In the genomic region with DNA sequence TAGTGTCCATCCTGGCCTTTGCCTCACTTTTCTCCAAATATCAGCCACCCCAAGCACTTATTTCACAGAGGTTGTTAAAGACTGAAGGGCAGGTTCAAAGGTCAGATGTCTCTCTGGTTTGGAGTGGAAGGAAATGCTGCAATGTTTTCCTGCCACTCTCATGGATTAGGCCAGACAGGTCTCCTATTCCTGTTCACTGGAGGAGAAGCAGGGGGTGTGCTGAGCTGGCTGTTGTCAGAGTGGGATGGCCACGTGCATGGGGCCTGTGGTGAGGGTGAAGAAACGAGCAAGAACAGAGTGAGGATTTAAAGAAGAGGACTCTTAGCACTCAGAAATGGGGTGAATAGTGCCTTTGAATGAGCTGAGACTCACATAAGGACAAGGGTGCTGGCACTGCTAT, we compare ENCODE assay signal across 1 cellular context.
A peak's percentile ranks its signal among the peaks of the same experiment; 100 is the strongest.
TF ChIP-seq lines count a peak whose summit lies in the region.

No MANE protein-coding gene starts in this region.

TF ChIP-seq in HepG2, 621 proteins besides CTCF, POLR2A, EP300 and RAD21 (continued from another document and continues in another):
- TF ChIP-seq, protein P1, sequence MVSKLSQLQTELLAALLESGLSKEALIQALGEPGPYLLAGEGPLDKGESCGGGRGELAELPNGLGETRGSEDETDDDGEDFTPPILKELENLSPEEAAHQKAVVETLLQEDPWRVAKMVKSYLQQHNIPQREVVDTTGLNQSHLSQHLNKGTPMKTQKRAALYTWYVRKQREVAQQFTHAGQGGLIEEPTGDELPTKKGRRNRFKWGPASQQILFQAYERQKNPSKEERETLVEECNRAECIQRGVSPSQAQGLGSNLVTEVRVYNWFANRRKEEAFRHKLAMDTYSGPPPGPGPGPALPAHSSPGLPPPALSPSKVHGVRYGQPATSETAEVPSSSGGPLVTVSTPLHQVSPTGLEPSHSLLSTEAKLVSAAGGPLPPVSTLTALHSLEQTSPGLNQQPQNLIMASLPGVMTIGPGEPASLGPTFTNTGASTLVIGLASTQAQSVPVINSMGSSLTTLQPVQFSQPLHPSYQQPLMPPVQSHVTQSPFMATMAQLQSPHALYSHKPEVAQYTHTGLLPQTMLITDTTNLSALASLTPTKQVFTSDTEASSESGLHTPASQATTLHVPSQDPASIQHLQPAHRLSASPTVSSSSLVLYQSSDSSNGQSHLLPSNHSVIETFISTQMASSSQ (IDR thresholded peaks at IDR 0.05; ENCODE audit: low read depth), result no peak
- TF ChIP-seq, protein P1 (CRISPR knock-in tag; IDR thresholded peaks at IDR 0.05; ENCODE audit: borderline replicate concordance), result 0 out of 2 replicates have a peak, but pooled peaks have one; percentile 8
- TF ChIP-seq SAP130 (CRISPR knock-in tag; IDR thresholded peaks at IDR 0.05; ENCODE audit: low read depth) (peak; percentile 52; the same call in 1 of the 2 replicates), GATAD2A (CRISPR knock-in tag; IDR thresholded peaks at IDR 0.05) (0 out of 2 replicates have a peak, but pooled peaks have one; percentile 33), ELF3 (CRISPR knock-in tag; IDR thresholded peaks at IDR 0.05) (0 out of 2 replicates have a peak, but pooled peaks have one; percentile 15), NR2C2 (CRISPR knock-in tag; IDR thresholded peaks at IDR 0.05; ENCODE audit: borderline replicate concordance) (peak; percentile 85), JUN (CRISPR knock-in tag; IDR thresholded peaks at IDR 0.05) (no peak), ZNF432 (CRISPR knock-in tag; IDR thresholded peaks at IDR 0.05; ENCODE audit: borderline replicate concordance) (no peak), SMAD3 (CRISPR knock-in tag; IDR thresholded peaks at IDR 0.05) (no peak), XRCC5 (optimal IDR thresholded peaks at IDR 0.05; ENCODE audit: low read length) (no peak), HCFC1 (IDR thresholded peaks at IDR 0.05; ENCODE audit: low read depth, low read length) (no peak), GABPA (IDR thresholded peaks at IDR 0.05; ENCODE audit: low read depth, low read length) (no peak), GABPA (CRISPR knock-in tag; IDR thresholded peaks at IDR 0.05; ENCODE audit: low read depth) (peak; percentile 35; the same call in 1 of the 2 replicates), RFX5 (IDR thresholded peaks at IDR 0.05; ENCODE audit: low read depth, low read length) (no peak), DMAP1 (CRISPR knock-in tag; IDR thresholded peaks at IDR 0.05) (no peak), MAZ (IDR thresholded peaks at IDR 0.05; ENCODE audit: borderline replicate concordance, low read depth, low read length) (no peak), MAZ (CRISPR knock-in tag; IDR thresholded peaks at IDR 0.05; ENCODE audit: low read depth) (no peak; the same call in 1 of the 2 replicates), SALL1 (CRISPR knock-in tag; IDR thresholded peaks at IDR 0.05) (peak; percentile 46), NR2F1 (CRISPR knock-in tag; IDR thresholded peaks at IDR 0.05) (peak in 1 of 2 experiments; percentile 33; a peak in 1 of 4 replicates), HES4 (CRISPR knock-in tag; IDR thresholded peaks at IDR 0.05; ENCODE audit: borderline replicate concordance) (0 out of 2 replicates have a peak, but pooled peaks have one; percentile 24), NONO (IDR thresholded peaks at IDR 0.05) (no peak), NONO (CRISPR knock-in tag; conservative IDR thresholded peaks at IDR 0.05) (no peak), HHEX (CRISPR knock-in tag; IDR thresholded peaks at IDR 0.05) (peak; percentile 50; the same call in 1 of the 2 replicates), CBFB (CRISPR knock-in tag; IDR thresholded peaks at IDR 0.05) (no peak), MYC (CRISPR knock-in tag; IDR thresholded peaks at IDR 0.05; ENCODE audit: borderline replicate concordance) (peak; percentile 23; the same call in 1 of the 2 replicates), CCAR2 (optimal IDR thresholded peaks at IDR 0.05; ENCODE audit: low read depth, low read length) (no peak), ZNF20 (CRISPR knock-in tag; IDR thresholded peaks at IDR 0.05) (no peak), NCOR1 (IDR thresholded peaks at IDR 0.05; ENCODE audit: borderline replicate concordance, low read length) (no peak), TBX2 (CRISPR knock-in tag; IDR thresholded peaks at IDR 0.05; ENCODE audit: borderline replicate concordance) (no peak; the same call in 1 of the 2 replicates), NPAS2 (CRISPR knock-in tag; IDR thresholded peaks at IDR 0.05; ENCODE audit: borderline replicate concordance) (no peak), FOXA3 (CRISPR knock-in tag; IDR thresholded peaks at IDR 0.05) (peak; percentile 27; the same call in 1 of the 2 replicates), HNRNPL (IDR thresholded peaks at IDR 0.05; ENCODE audit: low read depth, low read length) (no peak), MAFG (CRISPR knock-in tag; IDR thresholded peaks at IDR 0.05) (no peak)
- TF ChIP-seq, protein P2, sequence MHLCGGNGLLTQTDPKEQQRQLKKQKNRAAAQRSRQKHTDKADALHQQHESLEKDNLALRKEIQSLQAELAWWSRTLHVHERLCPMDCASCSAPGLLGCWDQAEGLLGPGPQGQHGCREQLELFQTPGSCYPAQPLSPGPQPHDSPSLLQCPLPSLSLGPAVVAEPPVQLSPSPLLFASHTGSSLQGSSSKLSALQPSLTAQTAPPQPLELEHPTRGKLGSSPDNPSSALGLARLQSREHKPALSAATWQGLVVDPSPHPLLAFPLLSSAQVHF (CRISPR knock-in tag; IDR thresholded peaks at IDR 0.05), result no peak
- TF ChIP-seq, protein P3, sequence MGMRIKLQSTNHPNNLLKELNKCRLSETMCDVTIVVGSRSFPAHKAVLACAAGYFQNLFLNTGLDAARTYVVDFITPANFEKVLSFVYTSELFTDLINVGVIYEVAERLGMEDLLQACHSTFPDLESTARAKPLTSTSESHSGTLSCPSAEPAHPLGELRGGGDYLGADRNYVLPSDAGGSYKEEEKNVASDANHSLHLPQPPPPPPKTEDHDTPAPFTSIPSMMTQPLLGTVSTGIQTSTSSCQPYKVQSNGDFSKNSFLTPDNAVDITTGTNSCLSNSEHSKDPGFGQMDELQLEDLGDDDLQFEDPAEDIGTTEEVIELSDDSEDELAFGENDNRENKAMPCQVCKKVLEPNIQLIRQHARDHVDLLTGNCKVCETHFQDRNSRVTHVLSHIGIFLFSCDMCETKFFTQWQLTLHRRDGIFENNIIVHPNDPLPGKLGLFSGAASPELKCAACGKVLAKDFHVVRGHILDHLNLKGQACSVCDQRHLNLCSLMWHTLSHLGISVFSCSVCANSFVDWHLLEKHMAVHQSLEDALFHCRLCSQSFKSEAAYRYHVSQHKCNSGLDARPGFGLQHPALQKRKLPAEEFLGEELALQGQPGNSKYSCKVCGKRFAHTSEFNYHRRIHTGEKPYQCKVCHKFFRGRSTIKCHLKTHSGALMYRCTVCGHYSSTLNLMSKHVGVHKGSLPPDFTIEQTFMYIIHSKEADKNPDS (CRISPR knock-in tag; IDR thresholded peaks at IDR 0.05), result no peak
- TF ChIP-seq, protein P4, sequence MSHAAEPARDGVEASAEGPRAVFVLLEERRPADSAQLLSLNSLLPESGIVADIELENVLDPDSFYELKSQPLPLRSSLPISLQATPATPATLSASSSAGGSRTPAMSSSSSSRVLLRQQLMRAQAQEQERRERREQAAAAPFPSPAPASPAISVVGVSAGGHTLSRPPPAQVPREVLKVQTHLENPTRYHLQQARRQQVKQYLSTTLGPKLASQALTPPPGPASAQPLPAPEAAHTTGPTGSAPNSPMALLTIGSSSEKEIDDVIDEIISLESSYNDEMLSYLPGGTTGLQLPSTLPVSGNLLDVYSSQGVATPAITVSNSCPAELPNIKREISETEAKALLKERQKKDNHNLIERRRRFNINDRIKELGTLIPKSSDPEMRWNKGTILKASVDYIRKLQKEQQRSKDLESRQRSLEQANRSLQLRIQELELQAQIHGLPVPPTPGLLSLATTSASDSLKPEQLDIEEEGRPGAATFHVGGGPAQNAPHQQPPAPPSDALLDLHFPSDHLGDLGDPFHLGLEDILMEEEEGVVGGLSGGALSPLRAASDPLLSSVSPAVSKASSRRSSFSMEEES (CRISPR knock-in tag; IDR thresholded peaks at IDR 0.05), result no peak
- TF ChIP-seq, protein P5, sequence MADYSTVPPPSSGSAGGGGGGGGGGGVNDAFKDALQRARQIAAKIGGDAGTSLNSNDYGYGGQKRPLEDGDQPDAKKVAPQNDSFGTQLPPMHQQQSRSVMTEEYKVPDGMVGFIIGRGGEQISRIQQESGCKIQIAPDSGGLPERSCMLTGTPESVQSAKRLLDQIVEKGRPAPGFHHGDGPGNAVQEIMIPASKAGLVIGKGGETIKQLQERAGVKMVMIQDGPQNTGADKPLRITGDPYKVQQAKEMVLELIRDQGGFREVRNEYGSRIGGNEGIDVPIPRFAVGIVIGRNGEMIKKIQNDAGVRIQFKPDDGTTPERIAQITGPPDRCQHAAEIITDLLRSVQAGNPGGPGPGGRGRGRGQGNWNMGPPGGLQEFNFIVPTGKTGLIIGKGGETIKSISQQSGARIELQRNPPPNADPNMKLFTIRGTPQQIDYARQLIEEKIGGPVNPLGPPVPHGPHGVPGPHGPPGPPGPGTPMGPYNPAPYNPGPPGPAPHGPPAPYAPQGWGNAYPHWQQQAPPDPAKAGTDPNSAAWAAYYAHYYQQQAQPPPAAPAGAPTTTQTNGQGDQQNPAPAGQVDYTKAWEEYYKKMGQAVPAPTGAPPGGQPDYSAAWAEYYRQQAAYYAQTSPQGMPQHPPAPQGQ (CRISPR knock-in tag; IDR thresholded peaks at IDR 0.05; ENCODE audit: borderline replicate concordance), result no peak
- TF ChIP-seq, protein P6, sequence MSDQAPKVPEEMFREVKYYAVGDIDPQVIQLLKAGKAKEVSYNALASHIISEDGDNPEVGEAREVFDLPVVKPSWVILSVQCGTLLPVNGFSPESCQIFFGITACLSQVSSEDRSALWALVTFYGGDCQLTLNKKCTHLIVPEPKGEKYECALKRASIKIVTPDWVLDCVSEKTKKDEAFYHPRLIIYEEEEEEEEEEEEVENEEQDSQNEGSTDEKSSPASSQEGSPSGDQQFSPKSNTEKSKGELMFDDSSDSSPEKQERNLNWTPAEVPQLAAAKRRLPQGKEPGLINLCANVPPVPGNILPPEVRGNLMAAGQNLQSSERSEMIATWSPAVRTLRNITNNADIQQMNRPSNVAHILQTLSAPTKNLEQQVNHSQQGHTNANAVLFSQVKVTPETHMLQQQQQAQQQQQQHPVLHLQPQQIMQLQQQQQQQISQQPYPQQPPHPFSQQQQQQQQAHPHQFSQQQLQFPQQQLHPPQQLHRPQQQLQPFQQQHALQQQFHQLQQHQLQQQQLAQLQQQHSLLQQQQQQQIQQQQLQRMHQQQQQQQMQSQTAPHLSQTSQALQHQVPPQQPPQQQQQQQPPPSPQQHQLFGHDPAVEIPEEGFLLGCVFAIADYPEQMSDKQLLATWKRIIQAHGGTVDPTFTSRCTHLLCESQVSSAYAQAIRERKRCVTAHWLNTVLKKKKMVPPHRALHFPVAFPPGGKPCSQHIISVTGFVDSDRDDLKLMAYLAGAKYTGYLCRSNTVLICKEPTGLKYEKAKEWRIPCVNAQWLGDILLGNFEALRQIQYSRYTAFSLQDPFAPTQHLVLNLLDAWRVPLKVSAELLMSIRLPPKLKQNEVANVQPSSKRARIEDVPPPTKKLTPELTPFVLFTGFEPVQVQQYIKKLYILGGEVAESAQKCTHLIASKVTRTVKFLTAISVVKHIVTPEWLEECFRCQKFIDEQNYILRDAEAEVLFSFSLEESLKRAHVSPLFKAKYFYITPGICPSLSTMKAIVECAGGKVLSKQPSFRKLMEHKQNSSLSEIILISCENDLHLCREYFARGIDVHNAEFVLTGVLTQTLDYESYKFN (CRISPR knock-in tag; conservative IDR thresholded peaks at IDR 0.05), result peak; percentile 66
- TF ChIP-seq, protein P7, sequence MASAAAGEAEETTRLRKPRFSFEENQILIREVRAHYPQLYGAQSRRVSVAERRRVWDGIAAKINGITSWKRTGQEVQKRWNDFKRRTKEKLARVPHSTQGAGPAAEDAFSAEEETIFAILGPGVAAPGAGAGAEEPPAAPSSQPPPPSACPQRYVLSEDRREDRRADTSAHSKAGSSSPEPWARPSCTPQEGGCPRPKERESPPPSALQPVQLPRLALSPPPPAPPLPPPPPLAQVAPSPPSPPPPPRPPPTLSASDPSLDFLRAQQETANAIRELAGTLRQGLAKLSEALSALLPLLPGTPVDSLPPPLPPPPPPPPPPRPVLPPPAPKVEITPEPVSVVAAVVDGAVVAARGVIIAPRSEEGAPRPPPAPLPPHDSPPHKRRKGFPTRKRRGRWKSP (CRISPR knock-in tag; IDR thresholded peaks at IDR 0.05), result no peak
- TF ChIP-seq, protein P8, sequence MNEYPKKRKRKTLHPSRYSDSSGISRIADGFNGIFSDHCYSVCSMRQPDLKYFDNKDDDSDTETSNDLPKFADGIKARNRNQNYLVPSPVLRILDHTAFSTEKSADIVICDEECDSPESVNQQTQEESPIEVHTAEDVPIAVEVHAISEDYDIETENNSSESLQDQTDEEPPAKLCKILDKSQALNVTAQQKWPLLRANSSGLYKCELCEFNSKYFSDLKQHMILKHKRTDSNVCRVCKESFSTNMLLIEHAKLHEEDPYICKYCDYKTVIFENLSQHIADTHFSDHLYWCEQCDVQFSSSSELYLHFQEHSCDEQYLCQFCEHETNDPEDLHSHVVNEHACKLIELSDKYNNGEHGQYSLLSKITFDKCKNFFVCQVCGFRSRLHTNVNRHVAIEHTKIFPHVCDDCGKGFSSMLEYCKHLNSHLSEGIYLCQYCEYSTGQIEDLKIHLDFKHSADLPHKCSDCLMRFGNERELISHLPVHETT (CRISPR knock-in tag; conservative IDR thresholded peaks at IDR 0.05), result no peak
- TF ChIP-seq, protein P9, sequence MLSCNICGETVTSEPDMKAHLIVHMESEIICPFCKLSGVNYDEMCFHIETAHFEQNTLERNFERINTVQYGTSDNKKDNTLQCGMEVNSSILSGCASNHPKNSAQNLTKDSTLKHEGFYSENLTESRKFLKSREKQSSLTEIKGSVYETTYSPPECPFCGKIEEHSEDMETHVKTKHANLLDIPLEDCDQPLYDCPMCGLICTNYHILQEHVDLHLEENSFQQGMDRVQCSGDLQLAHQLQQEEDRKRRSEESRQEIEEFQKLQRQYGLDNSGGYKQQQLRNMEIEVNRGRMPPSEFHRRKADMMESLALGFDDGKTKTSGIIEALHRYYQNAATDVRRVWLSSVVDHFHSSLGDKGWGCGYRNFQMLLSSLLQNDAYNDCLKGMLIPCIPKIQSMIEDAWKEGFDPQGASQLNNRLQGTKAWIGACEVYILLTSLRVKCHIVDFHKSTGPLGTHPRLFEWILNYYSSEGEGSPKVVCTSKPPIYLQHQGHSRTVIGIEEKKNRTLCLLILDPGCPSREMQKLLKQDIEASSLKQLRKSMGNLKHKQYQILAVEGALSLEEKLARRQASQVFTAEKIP (CRISPR knock-in tag; IDR thresholded peaks at IDR 0.05; ENCODE audit: borderline replicate concordance), result no peak
